ENCODE assay signal across 8 cellular contexts in genomic region chr10:78028438-78029293, GRCh38. TPM values are rescaled to one million over a fixed set of nuclear protein-coding genes. Genes with fewer than 3 reads are reported as not detected.
A peak's percentile ranks its signal among the peaks of the same experiment; 100 is the strongest.
DNase-seq lines count a peak whose midpoint lies in the region; ATAC-seq and TF ChIP-seq lines count a peak whose summit lies in the region.

No MANE protein-coding gene starts in this region.

- H3K36me3 Mint-ChIP-seq in CD4-positive, alpha-beta T cell (ENCODE audit: low read depth), result peaks cover 51% of the 10 kb centered on the region
- peaks cover 39% of the 10 kb centered on the region for H3K36me3 Mint-ChIP-seq in dendritic cell treated with granulocyte-macrophage colony-stimulating factor and Interleukin-4, amounts not matched to agents 40 ng/mL and 50 ng/mL, for 4 days (ENCODE audit: low read depth)
- peaks cover 23% of the 10 kb centered on the region for H3K36me3 Mint-ChIP-seq in memory B cell

- intact Hi-C loops in CD4-positive, alpha-beta T cell (cut with DNase I, micrococcal nuclease), result no loop called here
- intact Hi-C loops in dendritic cell treated with granulocyte-macrophage colony-stimulating factor and Interleukin-4, amounts not matched to agents 40 ng/mL and 50 ng/mL, for 4 days (cut with micrococcal nuclease), result no loop called here

- H3K4me3 Mint-ChIP-seq in CD4-positive, alpha-beta T cell, result peak overlapping the region; percentile 97
- peak overlapping the region; percentile 99 for H3K4me3 Mint-ChIP-seq in dendritic cell treated with granulocyte-macrophage colony-stimulating factor and Interleukin-4, amounts not matched to agents 40 ng/mL and 50 ng/mL, for 4 days
- peak overlapping the region; percentile 99 for H3K4me3 Mint-ChIP-seq in memory B cell

- CTCF ChIA-PET in CD4-positive, alpha-beta T cell (lab: Charles Lee), result interaction anchor here (1.9 kb wide), 1 partner anchor 1167 kb away, joined by 5 read pairs; no protein-coding TSS in a partner anchor

- H3K9me3 Mint-ChIP-seq in CD4-positive, alpha-beta T cell, result no peaks in the 10 kb centered on the region
- H3K9me3 Mint-ChIP-seq in dendritic cell treated with granulocyte-macrophage colony-stimulating factor and Interleukin-4, amounts not matched to agents 40 ng/mL and 50 ng/mL, for 4 days, result no peaks in the 10 kb centered on the region
- H3K9me3 Mint-ChIP-seq in memory B cell, result peaks cover 1% of the 10 kb centered on the region

- peak overlapping the region; percentile 83 for H3K27ac Mint-ChIP-seq in CD4-positive, alpha-beta T cell
- peak overlapping the region; percentile 82 for H3K27ac Mint-ChIP-seq in dendritic cell treated with granulocyte-macrophage colony-stimulating factor and Interleukin-4, amounts not matched to agents 40 ng/mL and 50 ng/mL, for 4 days
- H3K27ac Mint-ChIP-seq in memory B cell, result peak overlapping the region; percentile 92

- no peaks in the 10 kb centered on the region for H3K9me3 ChIP-seq in CD4-positive, alpha-beta T cell (ENCODE audit: control insufficient read depth, low read length)

- peak in 6 of 10 experiments; percentile 2 to 24 (median 6) for DNase-seq in CD4-positive, alpha-beta T cell
- peak; percentile 41 for DNase-seq in RPMI7951 (ENCODE audit: low read depth)
- no peak for DNase-seq in memory B cell (ENCODE audit: low spot score in 2 of 2)
- peak; percentile 51 for DNase-seq in ureter (ENCODE audit: low spot score)
- no peak for DNase-seq in NK-92 treated with Interleukin-12 subunit alpha and Interleukin-12 subunit beta, amount 100 ng/mL, for 24 hours (lab: John Stamatoyannopoulos, UW)
- DNase-seq in MV-4-11 (lab: John Stamatoyannopoulos, UW), result no peak

- H3K27ac ChIP-seq in CD4-positive, alpha-beta T cell (ENCODE audit: low read depth, low read length), result peak overlapping the region; percentile 61

- no peaks in the 10 kb centered on the region for H3K27me3 ChIP-seq in CD4-positive, alpha-beta T cell (ENCODE audit: control insufficient read depth, insufficient read depth, low read length)

- peaks cover 40% of the 10 kb centered on the region for H3K4me1 Mint-ChIP-seq in CD4-positive, alpha-beta T cell (ENCODE audit: low read depth)
- peaks cover 28% of the 10 kb centered on the region for H3K4me1 Mint-ChIP-seq in dendritic cell treated with granulocyte-macrophage colony-stimulating factor and Interleukin-4, amounts not matched to agents 40 ng/mL and 50 ng/mL, for 4 days (ENCODE audit: low read depth)
- H3K4me1 Mint-ChIP-seq in memory B cell, result peaks cover 23% of the 10 kb centered on the region

- POLR2A ChIA-PET in CD4-positive, alpha-beta T cell (lab: Charles Lee), result interaction anchor here (0.6 to 0.7 kb wide), 2 partner anchors 275 to 1289 kb away, joined by 3 read pairs; no protein-coding TSS in a partner anchor

- ATAC-seq in CD4-positive, alpha-beta T cell (ENCODE audit: poor library complexity), result no peak
- ATAC-seq in GM21723 (IDR thresholded peaks at IDR 0.05; ENCODE audit: unreplicated experiment), result peak; percentile 10
- no peak for ATAC-seq in memory B cell (ENCODE audit: low read depth)

- no peak for TF ChIP-seq CTCF in CD4-positive, alpha-beta T cell (IDR thresholded peaks at IDR 0.05)

- no peaks in the 10 kb centered on the region for H3K27me3 Mint-ChIP-seq in CD4-positive, alpha-beta T cell
- H3K27me3 Mint-ChIP-seq in dendritic cell treated with granulocyte-macrophage colony-stimulating factor and Interleukin-4, amounts not matched to agents 40 ng/mL and 50 ng/mL, for 4 days, result no peaks in the 10 kb centered on the region
- H3K27me3 Mint-ChIP-seq in memory B cell, result no peaks in the 10 kb centered on the region

RNA-seq across cellular contexts. Expression of gene POLR3A, which starts 0.6 kb away (rescaled TPM):
- total RNA-seq in CD4-positive, alpha-beta T cell, result 1 to 10 TPM; 6.7 to 6.9 TPM
- 7.0 and 8.2 TPM in 2 replicates for total RNA-seq in RPMI7951 (2014; rRNA removed; shearing (Covaris generic))
- 20.6 TPM for total RNA-seq in ureter

RNA-seq across cellular contexts. Expression of gene RPS24, which starts 5.0 kb away (rescaled TPM):
- total RNA-seq in CD4-positive, alpha-beta T cell, result 1,000 to 10,000 TPM; 1,812 to 1,903 TPM
- 2,010 and 2,229 TPM in 2 replicates for total RNA-seq in RPMI7951 (2014; rRNA removed; shearing (Covaris generic))
- total RNA-seq in ureter, result 2,044 TPM

Comparison
In these comparisons a context has a peak if more than half of its experiments do, and no peak if none do; other contexts are left out.
1. DNase-seq: peak in CD4-positive, alpha-beta T cell (6 of 10), RPMI7951 (single experiment) and ureter (single experiment); none in memory B cell (0 of 2), NK-92 treated with Interleukin-12 subunit alpha and Interleukin-12 subunit beta, amount 100 ng/mL, for 24 hours (single experiment) and MV-4-11 (single experiment).
2. Peak in every context shown above with its lines, with median percentiles within 50 percentile points of each other: H3K27ac Mint-ChIP-seq and H3K4me3 Mint-ChIP-seq.